Comparison of ENCODE assay signal across 9 cellular contexts in the genomic region with DNA sequence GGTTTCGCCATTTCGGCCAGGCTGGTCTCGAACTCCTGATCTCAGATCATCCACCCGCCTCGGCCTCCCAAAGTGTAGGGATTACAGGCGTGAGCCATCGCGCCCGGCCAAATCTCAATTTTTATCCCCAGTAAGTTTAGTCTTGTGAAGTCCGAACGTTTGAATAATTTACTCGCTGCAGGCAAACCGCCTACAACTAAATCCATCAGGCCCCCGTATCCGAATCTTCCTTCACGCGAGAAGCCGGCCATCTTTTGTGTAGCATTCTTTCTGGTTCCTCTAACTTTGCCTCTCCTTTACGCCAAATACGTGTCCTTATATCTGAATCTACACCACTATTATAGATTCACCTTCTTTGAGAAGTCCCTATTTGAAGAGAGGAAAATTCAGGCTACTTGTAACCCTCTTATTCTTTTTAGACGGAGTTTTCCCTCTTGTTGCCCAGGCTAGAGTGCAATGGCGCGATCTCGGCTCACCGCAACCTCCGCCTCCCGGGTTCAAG. TPM values are rescaled to one million over a fixed set of nuclear protein-coding genes. Genes with fewer than 3 reads are reported as not detected.
DNase-seq lines count a peak whose midpoint lies in the region; ATAC-seq lines count a peak whose summit lies in the region.
"Had no signal": no experiment of that assay in that cellular context is flagged by ENCODE, and none has a peak within 500 bp of the region (broad histone marks: within the 10 kb centered on the region; RNA-seq: fewer than 3 reads in every experiment).

No MANE protein-coding gene starts in this region.

- H3K9me3 Mint-ChIP-seq in stimulated activated naive CD8-positive, alpha-beta T cell treated with anti-CD3 and anti-CD28 coated beads, Interleukin-15, amount 100 ng/mL, for 72 hours: no peaks in the 10 kb centered on the region

- intact Hi-C loops in left colon (cut with DNase I, micrococcal nuclease): no loop called here

- peaks cover 24% of the 10 kb centered on the region for H3K4me1 ChIP-seq in adipocyte (ENCODE audit: control insufficient read depth, insufficient read depth, low read length)

- H3K4me3 ChIP-seq in MG63: peak overlapping the region; percentile 85
- peak overlapping the region; percentile 96 for H3K4me3 ChIP-seq in adipocyte (ENCODE audit: low read length)

- H3K27me3 Mint-ChIP-seq in stimulated activated naive CD8-positive, alpha-beta T cell treated with anti-CD3 and anti-CD28 coated beads, Interleukin-15, amount 100 ng/mL, for 72 hours: no peaks in the 10 kb centered on the region

- peak overlapping the region; percentile 99 to 100 for H3K27ac Mint-ChIP-seq in stimulated activated naive CD8-positive, alpha-beta T cell treated with anti-CD3 and anti-CD28 coated beads, Interleukin-15, amount 100 ng/mL, for 72 hours

- peaks cover 47% of the 10 kb centered on the region for H3K4me1 Mint-ChIP-seq in stimulated activated naive CD8-positive, alpha-beta T cell treated with anti-CD3 and anti-CD28 coated beads, Interleukin-15, amount 100 ng/mL, for 72 hours

- ATAC-seq in stimulated activated naive CD8-positive, alpha-beta T cell treated with anti-CD3 and anti-CD28 coated beads, Interleukin-15, amount 100 ng/mL, for 72 hours: no peak
- ATAC-seq in left colon (no peak), GM18868 (IDR thresholded peaks at IDR 0.05; ENCODE audit: unreplicated experiment) (no peak)

- DNase-seq in Caki2 (ENCODE audit: low read depth): peak; percentile 59
- no peak for DNase-seq in MG63
- DNase-seq in adipocyte (ENCODE audit: low read depth): peak; percentile 17
- peak; percentile 42 for DNase-seq in iris pigment epithelial cell (ENCODE audit: low read depth)
- peak; percentile 30 to 40 for DNase-seq in stimulated activated naive CD8-positive, alpha-beta T cell treated with anti-CD3 and anti-CD28 coated beads, Interleukin-15, amount 100 ng/mL, for 72 hours
- no peak for DNase-seq in NCI-H128 (lab: John Stamatoyannopoulos, UW; ENCODE audit: unreplicated experiment)
- DNase-seq in left colon: no peak

- H3K27me3 ChIP-seq in MG63 (no peaks in the 10 kb centered on the region), adipocyte (replicated peaks; ENCODE audit: control insufficient read depth, insufficient read depth, low read length) (no peaks in the 10 kb centered on the region)

- peak overlapping the region; percentile 97 for H3K9ac ChIP-seq in adipocyte (ENCODE audit: low read length)

- H3K4me3 Mint-ChIP-seq in stimulated activated naive CD8-positive, alpha-beta T cell treated with anti-CD3 and anti-CD28 coated beads, Interleukin-15, amount 100 ng/mL, for 72 hours: peak overlapping the region; percentile 99 to 100

- H3K9me3 ChIP-seq in MG63 (peaks cover 7% of the 10 kb centered on the region), adipocyte (ENCODE audit: control insufficient read depth, low read length) (no peaks in the 10 kb centered on the region)

- in situ Hi-C loops in Caki2 (cut with HindIII; ENCODE audit: low pct_unique_long_range_greater_than_20kb, low sequenced_read_pairs): no loop called here

- peaks cover 34% of the 10 kb centered on the region for H3K36me3 ChIP-seq in MG63
- peaks cover 29% of the 10 kb centered on the region for H3K36me3 ChIP-seq in adipocyte (ENCODE audit: control insufficient read depth, insufficient read depth, low read length, severe bottlenecking)

RNA-seq across cellular contexts. Expression of a gene that starts 0.6 kb away (rescaled TPM):
- 475 and 492 TPM in 2 replicates for total RNA-seq in Caki2 (2014; rRNA removed; shearing (Covaris generic); ENCODE audit: low replicate concordance)
- 303 and 347 TPM in 2 replicates for total RNA-seq in MG63 (2014; rRNA removed; shearing (Covaris generic); ENCODE audit: low replicate concordance)
- total RNA-seq in left colon: 100 to 1,000 TPM; 362 to 388 TPM

RNA-seq across cellular contexts. Expression of a gene that starts 4.5 kb away (rescaled TPM):
- 54.0 and 62.0 TPM in 2 replicates for total RNA-seq in Caki2 (2014; rRNA removed; shearing (Covaris generic); ENCODE audit: low replicate concordance)
- total RNA-seq in MG63 (2014; rRNA removed; shearing (Covaris generic); ENCODE audit: low replicate concordance): 40.9 and 61.1 TPM in 2 replicates
- 10 to 100 TPM; 21.1 to 25.6 TPM for total RNA-seq in left colon

RNA-seq across cellular contexts. Expression of a gene that starts 25.5 kb away (rescaled TPM):
- total RNA-seq in Caki2 (2014; rRNA removed; shearing (Covaris generic); ENCODE audit: low replicate concordance): not detected in 2 replicates
- not detected in 2 replicates for total RNA-seq in MG63 (2014; rRNA removed; shearing (Covaris generic); ENCODE audit: low replicate concordance)
- total RNA-seq in left colon: not detected
- total RNA-seq: T-helper 2 cell treated with Interferon-gamma antibody and Interleukin-4, amounts not matched to agents 100 ng/mL and 5 ng/mL, for 36 hours had no signal

RNA-seq across cellular contexts. Expression of a gene that starts 40.9 kb away (rescaled TPM):
- total RNA-seq in Caki2 (2014; rRNA removed; shearing (Covaris generic); ENCODE audit: low replicate concordance): 33.4 and 42.3 TPM in 2 replicates
- total RNA-seq in MG63 (2014; rRNA removed; shearing (Covaris generic); ENCODE audit: low replicate concordance): 23.6 and 39.4 TPM in 2 replicates
- 10 to 100 TPM; 10.2 to 10.6 TPM for total RNA-seq in left colon

RNA-seq across cellular contexts. Expression of a gene that starts 57.5 kb away (rescaled TPM):
- 12.5 and 25.7 TPM in 2 replicates for total RNA-seq in Caki2 (2014; rRNA removed; shearing (Covaris generic); ENCODE audit: low replicate concordance)
- 13.8 and 25.3 TPM in 2 replicates for total RNA-seq in MG63 (2014; rRNA removed; shearing (Covaris generic); ENCODE audit: low replicate concordance)
- total RNA-seq in left colon: 10 to 100 TPM; 26.6 to 32.6 TPM

Comparison
In these comparisons a context has a peak if more than half of its experiments do, and no peak if none do; other contexts are left out.
1. DNase-seq: peak in Caki2 (single experiment), adipocyte (single experiment), iris pigment epithelial cell (single experiment) and stimulated activated naive CD8-positive, alpha-beta T cell treated with anti-CD3 and anti-CD28 coated beads, Interleukin-15, amount 100 ng/mL, for 72 hours (2 of 2); none in MG63 (single experiment), NCI-H128 (single experiment) and left colon (0 of 2).